ENCODE assay signal across 7 cellular contexts in the genomic region with DNA sequence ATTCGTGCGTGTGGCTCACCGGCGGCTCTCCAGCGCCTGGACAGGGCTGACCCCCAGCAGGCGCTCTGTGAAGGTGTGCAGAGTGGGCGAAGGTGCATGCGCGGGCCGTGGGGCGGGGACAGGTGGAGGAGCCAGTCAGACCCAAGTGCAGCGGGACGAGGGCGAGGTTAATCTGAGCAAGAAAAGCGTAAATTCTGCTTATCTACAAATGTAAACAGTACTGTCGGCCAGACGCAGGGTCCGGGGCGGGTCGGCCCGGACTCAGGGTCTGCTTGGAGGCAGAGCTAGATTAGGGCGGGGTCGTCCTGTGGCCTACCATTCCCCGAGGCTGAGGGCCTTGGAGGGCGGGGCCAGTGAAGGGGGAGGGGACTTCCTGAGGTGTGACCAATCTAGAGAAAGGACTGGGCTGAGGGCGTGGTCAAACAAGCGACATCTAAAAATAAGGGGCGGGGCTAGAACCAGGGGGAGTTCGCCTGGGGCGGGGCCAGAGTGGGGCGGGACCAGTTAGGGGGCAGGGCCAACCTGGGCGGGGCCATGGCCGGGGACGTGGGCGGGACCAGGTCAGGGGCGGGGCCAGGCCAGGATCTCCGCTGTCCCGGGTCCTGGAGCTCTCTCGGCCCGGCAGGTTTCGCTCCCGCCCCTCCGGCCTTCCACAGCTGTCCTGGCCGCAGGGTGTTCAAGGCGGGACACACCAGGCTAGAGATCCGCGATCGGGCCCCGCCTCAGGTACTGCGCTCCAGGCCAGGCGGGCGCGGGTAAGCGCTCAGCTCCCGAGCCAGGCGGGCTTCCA. TPM values are rescaled to one million over a fixed set of nuclear protein-coding genes. Genes with fewer than 3 reads are reported as not detected.
A peak's percentile ranks its signal among the peaks of the same experiment; 100 is the strongest.
DNase-seq lines count a peak whose midpoint lies in the region; ATAC-seq and TF ChIP-seq lines count a peak whose summit lies in the region.

A gene (plus strand): TSS at position 611 of the 790 bp plus-strand sequence. CDS start 994 bp downstream, outside the sequence.

- intact Hi-C loops in spleen (cut with DNase I; ENCODE audit: low total_unique reads): no loop called here

- no peaks in the 10 kb centered on the region for H3K36me3 ChIP-seq in spleen

- WGBS in spleen, 5 donors: 1 to 4% (median 2%) methylated on average over 31 to 56 of the region's 56 CpGs

- peaks cover 5 to 31% (median 20%) of the 10 kb centered on the region in 6 donors for H3K4me1 ChIP-seq in spleen

- no peaks in the 10 kb centered on the region for H3K9me3 ChIP-seq in spleen

- no peak for TF ChIP-seq POLR2A in spleen (IDR thresholded peaks at IDR 0.05)

- H3K27ac ChIP-seq in spleen: peak within 1 kb of the TSS in 4 of 8 donors; percentile 25 to 57 (median 44)

- DNase-seq in NCI-H345 (lab: John Stamatoyannopoulos, UW): peak; percentile 99
- DNase-seq in activated CD4-positive, alpha-beta T cell treated with anti-CD3 and anti-CD28 coated beads for 1 hour: peak; percentile 83
- peak; percentile 86 to 96 for DNase-seq in cerebellar nuclear complex (lab: John Stamatoyannopoulos, UW)
- DNase-seq in islet precursor cell: peak; percentile 100
- peak; percentile 96 for DNase-seq in spleen

- no peak for TF ChIP-seq CTCF in spleen (IDR thresholded peaks at IDR 0.05 in 8 of 11, conservative IDR thresholded peaks at IDR 0.05 in 3 of 11)

- H3K4me3 ChIP-seq in spleen: peak within 1 kb of the TSS in 7 of 8 donors; percentile 22 to 67 (median 42)

- H3K27me3 ChIP-seq in spleen (replicated peaks in 1 of 7): peaks cover 0 to 82% (median 19%) of the 10 kb centered on the region in 7 donors

- ATAC-seq in GM18519 (IDR thresholded peaks at IDR 0.05; ENCODE audit: low FRiP score, unreplicated experiment) (peak; percentile 53), HG03135 (IDR thresholded peaks at IDR 0.05; ENCODE audit: unreplicated experiment) (peak; percentile 78)

RNA-seq across cellular contexts. Expression of the gene that starts here (rescaled TPM):
- total RNA-seq in spleen: under 1 TPM in 6 of 7 donors, not detected in 1; 0.13 to 0.94 (median 0.60) TPM
- polyA plus RNA-seq in spleen: under 1 TPM; 0.06 to 0.26 (median 0.11) TPM

Comparison
In these comparisons a context has a peak if more than half of its experiments do, and no peak if none do; other contexts are left out.
1. Peak in DNase-seq and H3K4me3 ChIP-seq in spleen; RNA of the gene not detected or under 1 TPM.